ENCODE assay signal across 2 cellular contexts in the genomic region with DNA sequence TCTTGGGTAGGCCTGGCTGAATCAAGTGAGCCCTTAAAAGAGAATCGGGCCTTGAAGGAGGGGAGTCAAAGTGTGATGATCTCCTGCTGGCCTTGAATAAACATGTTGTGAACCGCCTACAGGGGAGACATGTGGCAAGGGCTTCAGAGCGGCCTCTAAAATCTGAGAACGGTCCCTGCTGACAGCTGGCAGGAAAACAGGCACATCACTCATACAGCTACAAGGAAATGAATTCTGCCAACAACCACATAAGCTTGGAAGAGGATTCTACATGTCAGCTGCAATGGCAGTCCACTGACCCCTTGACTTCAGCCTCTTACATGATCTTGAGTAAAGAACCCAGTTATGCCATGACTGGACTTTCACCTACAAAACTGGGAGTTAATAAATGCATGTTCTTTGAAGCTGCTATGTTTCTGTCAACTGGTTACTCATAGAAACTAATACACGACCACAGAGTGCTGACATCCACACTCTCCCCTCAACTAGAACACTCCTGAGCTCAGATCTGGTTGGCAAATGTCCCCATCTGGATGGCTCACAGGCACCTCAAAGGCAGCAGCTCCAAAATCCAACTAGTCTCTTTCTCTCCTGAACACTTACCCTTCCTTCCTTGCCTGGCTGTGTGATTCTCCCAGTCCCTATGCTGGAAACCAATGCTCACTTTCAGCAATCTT.
TF ChIP-seq lines count a peak whose summit lies in the region.

No MANE protein-coding gene starts in this region.

TF ChIP-seq in SK-N-SH, 30 proteins besides CTCF, POLR2A, EP300 and RAD21 (continued from another document):
- TF ChIP-seq, protein P1, sequence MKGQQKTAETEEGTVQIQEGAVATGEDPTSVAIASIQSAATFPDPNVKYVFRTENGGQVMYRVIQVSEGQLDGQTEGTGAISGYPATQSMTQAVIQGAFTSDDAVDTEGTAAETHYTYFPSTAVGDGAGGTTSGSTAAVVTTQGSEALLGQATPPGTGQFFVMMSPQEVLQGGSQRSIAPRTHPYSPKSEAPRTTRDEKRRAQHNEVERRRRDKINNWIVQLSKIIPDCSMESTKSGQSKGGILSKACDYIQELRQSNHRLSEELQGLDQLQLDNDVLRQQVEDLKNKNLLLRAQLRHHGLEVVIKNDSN (IDR thresholded peaks at IDR 0.05; ENCODE audit: borderline replicate concordance, low read depth) = no peak
- TF ChIP-seq ELF1 (IDR thresholded peaks at IDR 0.05) (no peak), FOXM1 (IDR thresholded peaks at IDR 0.05; ENCODE audit: low read depth) (no peak), RCOR1 (IDR thresholded peaks at IDR 0.05; ENCODE audit: low read length) (no peak), RFX5 (IDR thresholded peaks at IDR 0.05; ENCODE audit: low read length) (no peak)
- TF ChIP-seq, protein P2, sequence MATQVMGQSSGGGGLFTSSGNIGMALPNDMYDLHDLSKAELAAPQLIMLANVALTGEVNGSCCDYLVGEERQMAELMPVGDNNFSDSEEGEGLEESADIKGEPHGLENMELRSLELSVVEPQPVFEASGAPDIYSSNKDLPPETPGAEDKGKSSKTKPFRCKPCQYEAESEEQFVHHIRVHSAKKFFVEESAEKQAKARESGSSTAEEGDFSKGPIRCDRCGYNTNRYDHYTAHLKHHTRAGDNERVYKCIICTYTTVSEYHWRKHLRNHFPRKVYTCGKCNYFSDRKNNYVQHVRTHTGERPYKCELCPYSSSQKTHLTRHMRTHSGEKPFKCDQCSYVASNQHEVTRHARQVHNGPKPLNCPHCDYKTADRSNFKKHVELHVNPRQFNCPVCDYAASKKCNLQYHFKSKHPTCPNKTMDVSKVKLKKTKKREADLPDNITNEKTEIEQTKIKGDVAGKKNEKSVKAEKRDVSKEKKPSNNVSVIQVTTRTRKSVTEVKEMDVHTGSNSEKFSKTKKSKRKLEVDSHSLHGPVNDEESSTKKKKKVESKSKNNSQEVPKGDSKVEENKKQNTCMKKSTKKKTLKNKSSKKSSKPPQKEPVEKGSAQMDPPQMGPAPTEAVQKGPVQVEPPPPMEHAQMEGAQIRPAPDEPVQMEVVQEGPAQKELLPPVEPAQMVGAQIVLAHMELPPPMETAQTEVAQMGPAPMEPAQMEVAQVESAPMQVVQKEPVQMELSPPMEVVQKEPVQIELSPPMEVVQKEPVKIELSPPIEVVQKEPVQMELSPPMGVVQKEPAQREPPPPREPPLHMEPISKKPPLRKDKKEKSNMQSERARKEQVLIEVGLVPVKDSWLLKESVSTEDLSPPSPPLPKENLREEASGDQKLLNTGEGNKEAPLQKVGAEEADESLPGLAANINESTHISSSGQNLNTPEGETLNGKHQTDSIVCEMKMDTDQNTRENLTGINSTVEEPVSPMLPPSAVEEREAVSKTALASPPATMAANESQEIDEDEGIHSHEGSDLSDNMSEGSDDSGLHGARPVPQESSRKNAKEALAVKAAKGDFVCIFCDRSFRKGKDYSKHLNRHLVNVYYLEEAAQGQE (IDR thresholded peaks at IDR 0.05; ENCODE audit: low read depth, low read length) = no peak
- TF ChIP-seq, protein P3, sequence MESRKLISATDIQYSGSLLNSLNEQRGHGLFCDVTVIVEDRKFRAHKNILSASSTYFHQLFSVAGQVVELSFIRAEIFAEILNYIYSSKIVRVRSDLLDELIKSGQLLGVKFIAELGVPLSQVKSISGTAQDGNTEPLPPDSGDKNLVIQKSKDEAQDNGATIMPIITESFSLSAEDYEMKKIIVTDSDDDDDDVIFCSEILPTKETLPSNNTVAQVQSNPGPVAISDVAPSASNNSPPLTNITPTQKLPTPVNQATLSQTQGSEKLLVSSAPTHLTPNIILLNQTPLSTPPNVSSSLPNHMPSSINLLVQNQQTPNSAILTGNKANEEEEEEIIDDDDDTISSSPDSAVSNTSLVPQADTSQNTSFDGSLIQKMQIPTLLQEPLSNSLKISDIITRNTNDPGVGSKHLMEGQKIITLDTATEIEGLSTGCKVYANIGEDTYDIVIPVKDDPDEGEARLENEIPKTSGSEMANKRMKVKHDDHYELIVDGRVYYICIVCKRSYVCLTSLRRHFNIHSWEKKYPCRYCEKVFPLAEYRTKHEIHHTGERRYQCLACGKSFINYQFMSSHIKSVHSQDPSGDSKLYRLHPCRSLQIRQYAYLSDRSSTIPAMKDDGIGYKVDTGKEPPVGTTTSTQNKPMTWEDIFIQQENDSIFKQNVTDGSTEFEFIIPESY (IDR thresholded peaks at IDR 0.05; ENCODE audit: borderline replicate concordance, low read depth) = no peak

TF ChIP-seq in SK-N-SH treated with all-trans-retinoic acid at 6 μM for 48 hours, 23 proteins besides CTCF, POLR2A, EP300 and RAD21 (continued from another document):
- no peak for TF ChIP-seq ZNF565 (CRISPR knock-in tag; conservative IDR thresholded peaks at IDR 0.05; ENCODE audit: low read depth)
- TF ChIP-seq, protein P4, sequence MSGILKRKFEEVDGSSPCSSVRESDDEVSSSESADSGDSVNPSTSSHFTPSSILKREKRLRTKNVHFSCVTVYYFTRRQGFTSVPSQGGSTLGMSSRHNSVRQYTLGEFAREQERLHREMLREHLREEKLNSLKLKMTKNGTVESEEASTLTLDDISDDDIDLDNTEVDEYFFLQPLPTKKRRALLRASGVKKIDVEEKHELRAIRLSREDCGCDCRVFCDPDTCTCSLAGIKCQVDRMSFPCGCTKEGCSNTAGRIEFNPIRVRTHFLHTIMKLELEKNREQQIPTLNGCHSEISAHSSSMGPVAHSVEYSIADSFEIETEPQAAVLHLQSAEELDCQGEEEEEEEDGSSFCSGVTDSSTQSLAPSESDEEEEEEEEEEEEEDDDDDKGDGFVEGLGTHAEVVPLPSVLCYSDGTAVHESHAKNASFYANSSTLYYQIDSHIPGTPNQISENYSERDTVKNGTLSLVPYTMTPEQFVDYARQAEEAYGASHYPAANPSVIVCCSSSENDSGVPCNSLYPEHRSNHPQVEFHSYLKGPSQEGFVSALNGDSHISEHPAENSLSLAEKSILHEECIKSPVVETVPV (CRISPR knock-in tag; IDR thresholded peaks at IDR 0.05) = no peak
- no peak for TF ChIP-seq ZFP30 (CRISPR knock-in tag; IDR thresholded peaks at IDR 0.05)
- no peak for TF ChIP-seq PPARA (CRISPR knock-in tag; IDR thresholded peaks at IDR 0.05; ENCODE audit: borderline replicate concordance)
- no peak for TF ChIP-seq ZNF70 (CRISPR knock-in tag; IDR thresholded peaks at IDR 0.05)
- TF ChIP-seq OSR1 (CRISPR knock-in tag; IDR thresholded peaks at IDR 0.05) = no peak
- TF ChIP-seq ZFP3 (CRISPR knock-in tag; IDR thresholded peaks at IDR 0.05) = no peak
- no peak for TF ChIP-seq RARB (CRISPR knock-in tag; IDR thresholded peaks at IDR 0.05)
- TF ChIP-seq GLIS3 (CRISPR knock-in tag; IDR thresholded peaks at IDR 0.05) = no peak
- no peak for TF ChIP-seq TOX (CRISPR knock-in tag; IDR thresholded peaks at IDR 0.05; ENCODE audit: borderline replicate concordance)
- no peak for TF ChIP-seq CSDC2 (CRISPR knock-in tag; IDR thresholded peaks at IDR 0.05)
- TF ChIP-seq BACH2 (CRISPR knock-in tag; IDR thresholded peaks at IDR 0.05; ENCODE audit: borderline replicate concordance) = no peak
- no peak for TF ChIP-seq ZNF8 (CRISPR knock-in tag; IDR thresholded peaks at IDR 0.05)
- no peak for TF ChIP-seq SNAI2 (CRISPR knock-in tag; IDR thresholded peaks at IDR 0.05)
